In genomic region chr11:1870721-1871466, GRCh38 we compare ENCODE assay signal across 10 cellular contexts. TPM values are rescaled to one million over a fixed set of nuclear protein-coding genes. Genes with fewer than 3 reads are reported as not detected.
DNase-seq lines count a peak whose midpoint lies in the region; ATAC-seq and TF ChIP-seq lines count a peak whose summit lies in the region.
"Had no signal": no experiment of that assay in that cellular context is flagged by ENCODE, and none has a peak within 500 bp of the region (broad histone marks: within the 10 kb centered on the region; RNA-seq: fewer than 3 reads in every experiment).

No MANE protein-coding gene starts in this region.

- H3K36me3 ChIP-seq in stomach: no peaks in the 10 kb centered on the region

- H3K27me3 ChIP-seq in stomach: peaks cover 0 to 46% (median 0%) of the 10 kb centered on the region in 3 donors

- intact Hi-C loops in activated naive CD4-positive, alpha-beta T cell treated with anti-CD3 and anti-CD28 coated beads for 36 hours (cut with micrococcal nuclease): no loop called here
- intact Hi-C loops in left colon (cut with DNase I, micrococcal nuclease) (no loop called here), stomach (cut with DNase I; ENCODE audit: low total_unique reads) (no loop called here)

- TF ChIP-seq CTCF in stomach (IDR thresholded peaks at IDR 0.05): no peak

- H3K4me1 ChIP-seq in stomach: peaks cover 9 to 66% (median 52%) of the 10 kb centered on the region in 4 donors

- peak overlapping the region; percentile 31 to 41 (median 36) for H3K4me3 ChIP-seq in stomach

- no peaks in the 10 kb centered on the region for H3K9me3 ChIP-seq in stomach

- no peak for TF ChIP-seq POLR2A in stomach (IDR thresholded peaks at IDR 0.05)

- H3K27ac ChIP-seq in stomach: peak overlapping the region; percentile 54 to 88 (median 78)
- H3K27ac ChIP-seq: 22Rv1 had no signal

- 14 to 36% (median 29%) methylated on average over 46 to 50 of the region's 50 CpGs for WGBS in stomach, 5 donors

- peaks cover 52% of the 10 kb centered on the region for H3K4me1 Mint-ChIP-seq in activated naive CD4-positive, alpha-beta T cell treated with anti-CD3 and anti-CD28 coated beads for 36 hours (ENCODE audit: low read depth)

- CTCF ChIA-PET in activated naive CD4-positive, alpha-beta T cell treated with anti-CD3 and anti-CD28 coated beads for 36 hours (lab: Charles Lee): interaction anchor here (0.6 to 2.9 kb wide), 2 partner anchors 11 to 124 kb away, joined by 3 to 9 read pairs; no protein-coding TSS in a partner anchor

- H3K9me3 Mint-ChIP-seq in activated naive CD4-positive, alpha-beta T cell treated with anti-CD3 and anti-CD28 coated beads for 36 hours: no peaks in the 10 kb centered on the region

- peak overlapping the region; percentile 46 for H3K27ac Mint-ChIP-seq in activated naive CD4-positive, alpha-beta T cell treated with anti-CD3 and anti-CD28 coated beads for 36 hours

- peak; percentile 59 for DNase-seq in DMS 273 (lab: John Stamatoyannopoulos, UW; ENCODE audit: unreplicated experiment)
- no peak for DNase-seq in DMS 273 treated with DMSO at 0.1 percent for 48 hours (lab: John Stamatoyannopoulos, UW)
- DNase-seq in activated naive CD4-positive, alpha-beta T cell treated with anti-CD3 and anti-CD28 coated beads for 36 hours: peak; percentile 35
- DNase-seq in left colon: no peak
- DNase-seq in stomach: no peak
- DNase-seq in hepatic stellate cell (ENCODE audit: low spot score): no peak
- DNase-seq: NCI-H2171 treated with DMSO at 0.1 percent for 48 hours had no signal

- peak overlapping the region; percentile 50 for H3K4me3 Mint-ChIP-seq in activated naive CD4-positive, alpha-beta T cell treated with anti-CD3 and anti-CD28 coated beads for 36 hours

- no peak for TF ChIP-seq EP300 in stomach (IDR thresholded peaks at IDR 0.05)

- no peaks in the 10 kb centered on the region for H3K36me3 Mint-ChIP-seq in activated naive CD4-positive, alpha-beta T cell treated with anti-CD3 and anti-CD28 coated beads for 36 hours (ENCODE audit: low read depth)

- no peaks in the 10 kb centered on the region for H3K27me3 Mint-ChIP-seq in activated naive CD4-positive, alpha-beta T cell treated with anti-CD3 and anti-CD28 coated beads for 36 hours (ENCODE audit: low read depth)

- ATAC-seq in left colon: peak; percentile 37
- no peak for ATAC-seq in GM21526 (IDR thresholded peaks at IDR 0.05; ENCODE audit: low FRiP score, unreplicated experiment)
- no peak for ATAC-seq in HG02571 (IDR thresholded peaks at IDR 0.05; ENCODE audit: unreplicated experiment)

RNA-seq across cellular contexts. Expression of gene LSP1, which starts 18.0 kb away (rescaled TPM):
- 10 to 100 TPM; 42.4 to 42.9 TPM for total RNA-seq in activated naive CD4-positive, alpha-beta T cell treated with anti-CD3 and anti-CD28 coated beads for 36 hours
- 10 to 100 TPM in 1 of 2 donors, 1 to 10 TPM in 1; 9.9 to 28.6 TPM for total RNA-seq in left colon
- 10 to 100 TPM in 4 of 5 donors, 1 to 10 TPM in 1; 9.8 to 78.8 (median 46.8) TPM for total RNA-seq in stomach
- polyA plus RNA-seq in stomach: 100 to 1,000 TPM in 2 of 3 donors, 10 to 100 TPM in 1; 29.0 to 239 (median 155) TPM

RNA-seq across cellular contexts. Expression of gene PRR33, which starts 20.8 kb away (rescaled TPM):
- total RNA-seq in activated naive CD4-positive, alpha-beta T cell treated with anti-CD3 and anti-CD28 coated beads for 36 hours: under 1 TPM; 0.07 to 0.12 TPM
- total RNA-seq in left colon (not detected), stomach (not detected)
- under 1 TPM in 1 of 3 donors, not detected in 2; 0.03 TPM for polyA plus RNA-seq in stomach

RNA-seq across cellular contexts. Expression of gene TNNI2, which starts 32.1 kb away (rescaled TPM):
- not detected for total RNA-seq in activated naive CD4-positive, alpha-beta T cell treated with anti-CD3 and anti-CD28 coated beads for 36 hours
- total RNA-seq in left colon (under 1 TPM in 1 of 2 donors, not detected in 1; 0.92 TPM), stomach (1 to 10 TPM in 1 of 5 donors, not detected in 4; 7.2 TPM)
- polyA plus RNA-seq in stomach: 10 to 100 TPM in 2 of 3 donors, under 1 TPM in 1; 0.93 to 23.4 (median 17.0) TPM

RNA-seq across cellular contexts. Expression of gene SYT8, which starts 36.1 kb away (rescaled TPM):
- not detected for total RNA-seq in activated naive CD4-positive, alpha-beta T cell treated with anti-CD3 and anti-CD28 coated beads for 36 hours
- total RNA-seq in left colon (1 to 10 TPM in 1 of 2 donors, under 1 TPM in 1; 0.75 to 4.6 TPM), stomach (10 to 100 TPM in 1 of 5 donors, 1 to 10 TPM in 1, under 1 TPM in 3; 0.72 to 13.4 (median 0.92) TPM)
- 10 to 100 TPM in 1 of 3 donors, 1 to 10 TPM in 2; 1.7 to 77.3 (median 3.7) TPM for polyA plus RNA-seq in stomach

RNA-seq across cellular contexts. Expression of gene TNNT3, which starts 48.6 kb away (rescaled TPM):
- total RNA-seq in activated naive CD4-positive, alpha-beta T cell treated with anti-CD3 and anti-CD28 coated beads for 36 hours: 1 to 10 TPM; 2.3 to 3.3 TPM
- total RNA-seq in left colon (under 1 TPM in 1 of 2 donors, not detected in 1; 0.73 TPM), stomach (1 to 10 TPM in 2 of 5 donors, not detected in 3; 2.3 to 7.2 TPM)
- polyA plus RNA-seq in stomach: 10 to 100 TPM in 1 of 3 donors, 1 to 10 TPM in 1, under 1 TPM in 1; 0.75 to 14.5 (median 3.1) TPM

Comparison
In these comparisons a context has a peak if more than half of its experiments do, and no peak if none do; other contexts are left out.
1. DNase-seq: peak in DMS 273 (single experiment) and activated naive CD4-positive, alpha-beta T cell treated with anti-CD3 and anti-CD28 coated beads for 36 hours (single experiment); none in DMS 273 treated with DMSO at 0.1 percent for 48 hours (single experiment), left colon (0 of 2), stomach (single experiment) and hepatic stellate cell (single experiment).